In the genomic region with DNA sequence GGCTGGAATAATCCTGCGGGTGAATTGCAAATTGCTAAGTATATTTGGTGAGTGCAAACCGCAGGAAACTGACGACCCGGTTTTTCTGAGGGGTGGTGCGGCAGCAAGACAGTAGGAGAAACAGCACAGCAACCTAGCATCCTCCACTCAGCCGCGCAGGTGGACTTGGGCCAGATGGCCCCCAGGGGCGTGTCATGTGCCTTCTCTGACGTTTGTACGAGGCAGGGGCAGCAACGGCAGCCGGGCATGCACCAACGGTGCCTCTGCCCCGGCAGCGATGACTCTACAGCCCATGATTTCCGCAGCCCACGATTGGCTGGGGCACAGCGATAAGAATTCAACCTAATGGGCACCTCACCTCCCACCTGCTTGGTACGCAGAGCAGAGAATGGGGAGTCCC, we compare ENCODE assay signal across 11 cellular contexts. TPM values are rescaled to one million over a fixed set of nuclear protein-coding genes. Genes with fewer than 3 reads are reported as not detected.
DNase-seq lines count a peak whose midpoint lies in the region; ATAC-seq and TF ChIP-seq lines count a peak whose summit lies in the region.
"Had no signal": no experiment of that assay in that cellular context is flagged by ENCODE, and none has a peak within 500 bp of the region (broad histone marks: within the 10 kb centered on the region; RNA-seq: fewer than 3 reads in every experiment).

No MANE protein-coding gene starts in this region.

- H3K27me3 Mint-ChIP-seq in activated CD4-positive, alpha-beta memory T cell treated with anti-CD3 and anti-CD28 coated beads for 36 hours: peaks cover 4% of the 10 kb centered on the region
- peaks cover 21% of the 10 kb centered on the region for H3K27me3 Mint-ChIP-seq in Caco-2 (ENCODE audit: insufficient read depth, unreplicated experiment)

- DNase-seq in DMS53 treated with DMSO at 0.1 percent for 48 hours (lab: John Stamatoyannopoulos, UW; ENCODE audit: unreplicated experiment): peak; percentile 89
- DNase-seq in activated CD4-positive, alpha-beta memory T cell treated with anti-CD3 and anti-CD28 coated beads for 36 hours: peak; percentile 72
- peak; percentile 18 for DNase-seq in midbrain (lab: John Stamatoyannopoulos, UW)
- no peak for DNase-seq in brain microvascular endothelial cell
- DNase-seq in Caco-2: no peak
- DNase-seq in NCI-H2029 treated with DMSO at 0.1 percent for 48 hours (lab: John Stamatoyannopoulos, UW): no peak
- DNase-seq in NCI-H187 treated with DMSO at 0.1 percent for 48 hours (lab: John Stamatoyannopoulos, UW): no peak

- H3K4me3 Mint-ChIP-seq in activated CD4-positive, alpha-beta memory T cell treated with anti-CD3 and anti-CD28 coated beads for 36 hours: peak overlapping the region; percentile 79
- no peak overlapping the region for H3K4me3 Mint-ChIP-seq in Caco-2 (ENCODE audit: unreplicated experiment)

- POLR2A ChIA-PET in activated CD4-positive, alpha-beta memory T cell treated with anti-CD3 and anti-CD28 coated beads for 36 hours (lab: Charles Lee): no interaction called here
- POLR2A ChIA-PET in Caco-2 (lab: Charles Lee): no interaction called here

- no peaks in the 10 kb centered on the region for H3K4me1 ChIP-seq in Caco-2
- H3K4me1 ChIP-seq: adrenal gland had no signal

- no TSS peak for BruUV-seq in Caco-2 (replicated peaks; lab: Mats Ljungman, UMichigan)

- intact Hi-C loops in activated CD4-positive, alpha-beta memory T cell treated with anti-CD3 and anti-CD28 coated beads for 36 hours (cut with micrococcal nuclease): loop anchor here (5.0 to 10.0 kb wide), 3 partner anchors 69 to 272 kb away; partner anchors contain the start of genes CLEC12B and GABARAPL1
- intact Hi-C loops in Caco-2 (cut with micrococcal nuclease; ENCODE audit: unreplicated experiment): no loop called here

- H3K27me3 ChIP-seq in brain microvascular endothelial cell (replicated peaks) (no peaks in the 10 kb centered on the region), Caco-2 (replicated peaks; ENCODE audit: control insufficient read depth, insufficient read depth, low read length) (no peaks in the 10 kb centered on the region)
- H3K27me3 ChIP-seq: adrenal gland had no signal

- peak; percentile 63 for ATAC-seq in HG03280 (IDR thresholded peaks at IDR 0.05; ENCODE audit: unreplicated experiment)
- ATAC-seq: HCT116 had no signal

- H3K27ac ChIP-seq in brain microvascular endothelial cell: no peak overlapping the region
- H3K27ac ChIP-seq: adrenal gland had no signal

- peaks cover 20% of the 10 kb centered on the region for H3K4me1 Mint-ChIP-seq in activated CD4-positive, alpha-beta memory T cell treated with anti-CD3 and anti-CD28 coated beads for 36 hours (ENCODE audit: low read depth)
- no peaks in the 10 kb centered on the region for H3K4me1 Mint-ChIP-seq in Caco-2 (ENCODE audit: low read depth, unreplicated experiment)

- peak overlapping the region; percentile 35 for H3K27ac Mint-ChIP-seq in activated CD4-positive, alpha-beta memory T cell treated with anti-CD3 and anti-CD28 coated beads for 36 hours
- H3K27ac Mint-ChIP-seq in Caco-2 (ENCODE audit: unreplicated experiment): no peak overlapping the region

- H3K9me3 Mint-ChIP-seq in activated CD4-positive, alpha-beta memory T cell treated with anti-CD3 and anti-CD28 coated beads for 36 hours: no peaks in the 10 kb centered on the region
- no peaks in the 10 kb centered on the region for H3K9me3 Mint-ChIP-seq in Caco-2 (ENCODE audit: unreplicated experiment)

- TF ChIP-seq CTCF in brain microvascular endothelial cell (IDR thresholded peaks at IDR 0.05; ENCODE audit: low read depth, low read length, missing control alignments) (no peak), Caco-2 (IDR thresholded peaks at IDR 0.05; ENCODE audit: insufficient read depth in 1 of 2, low read depth in 1 of 2, low read length in 1 of 2, severe bottlenecking in 1 of 2, unreplicated experiment in 1 of 2) (no peak)

- H3K36me3 Mint-ChIP-seq in activated CD4-positive, alpha-beta memory T cell treated with anti-CD3 and anti-CD28 coated beads for 36 hours: no peaks in the 10 kb centered on the region
- H3K36me3 Mint-ChIP-seq in Caco-2 (ENCODE audit: insufficient read depth, unreplicated experiment): no peaks in the 10 kb centered on the region

- CTCF ChIA-PET in activated CD4-positive, alpha-beta memory T cell treated with anti-CD3 and anti-CD28 coated beads for 36 hours (lab: Charles Lee): no interaction called here
- CTCF ChIA-PET in Caco-2 (lab: Charles Lee): no interaction called here

- in situ Hi-C loops in brain microvascular endothelial cell (cut with HindIII; ENCODE audit: low pct_ligation_motif_present, low sequenced_read_pairs): no loop called here

- H3K36me3 ChIP-seq in brain microvascular endothelial cell (replicated peaks) (no peaks in the 10 kb centered on the region), Caco-2 (ENCODE audit: control insufficient read depth, insufficient read depth, low read length) (no peaks in the 10 kb centered on the region)
- H3K36me3 ChIP-seq: adrenal gland had no signal

- no peaks in the 10 kb centered on the region for H3K9me3 ChIP-seq in Caco-2
- H3K9me3 ChIP-seq: adrenal gland had no signal

- no peak overlapping the region for H3K4me3 ChIP-seq in brain microvascular endothelial cell (ENCODE audit: low read depth, low read length)
- H3K4me3 ChIP-seq in Caco-2 (ENCODE audit: low read depth, low read length): no peak overlapping the region
- H3K4me3 ChIP-seq: adrenal gland had no signal

RNA-seq across cellular contexts. Expression of gene CLEC2A, which starts 11.1 kb away (rescaled TPM):
- total RNA-seq in activated CD4-positive, alpha-beta memory T cell treated with anti-CD3 and anti-CD28 coated beads for 36 hours: not detected
- total RNA-seq in Caco-2 (2022): not detected in 2 replicates
- total RNA-seq: adrenal gland, LHCN-M2 had no signal

RNA-seq across cellular contexts. Expression of gene CLEC12A, which starts 28.0 kb away (rescaled TPM):
- not detected for total RNA-seq in activated CD4-positive, alpha-beta memory T cell treated with anti-CD3 and anti-CD28 coated beads for 36 hours
- total RNA-seq in Caco-2 (2022): not detected in 2 replicates
- total RNA-seq: LHCN-M2 had no signal

RNA-seq across cellular contexts. Expression of gene CLEC1B, which starts 55.7 kb away (rescaled TPM):
- not detected for total RNA-seq in activated CD4-positive, alpha-beta memory T cell treated with anti-CD3 and anti-CD28 coated beads for 36 hours
- total RNA-seq in Caco-2 (2022): not detected in 2 replicates
- total RNA-seq: LHCN-M2 had no signal

Comparison
In these comparisons a context has a peak if more than half of its experiments do, and no peak if none do; other contexts are left out.
1. DNase-seq: peak in DMS53 treated with DMSO at 0.1 percent for 48 hours (single experiment), activated CD4-positive, alpha-beta memory T cell treated with anti-CD3 and anti-CD28 coated beads for 36 hours (single experiment) and midbrain (single experiment); none in brain microvascular endothelial cell (single experiment), Caco-2 (0 of 2), NCI-H2029 treated with DMSO at 0.1 percent for 48 hours (single experiment) and NCI-H187 treated with DMSO at 0.1 percent for 48 hours (single experiment).